ENCODE assay signal across 18 cellular contexts in the genomic region with DNA sequence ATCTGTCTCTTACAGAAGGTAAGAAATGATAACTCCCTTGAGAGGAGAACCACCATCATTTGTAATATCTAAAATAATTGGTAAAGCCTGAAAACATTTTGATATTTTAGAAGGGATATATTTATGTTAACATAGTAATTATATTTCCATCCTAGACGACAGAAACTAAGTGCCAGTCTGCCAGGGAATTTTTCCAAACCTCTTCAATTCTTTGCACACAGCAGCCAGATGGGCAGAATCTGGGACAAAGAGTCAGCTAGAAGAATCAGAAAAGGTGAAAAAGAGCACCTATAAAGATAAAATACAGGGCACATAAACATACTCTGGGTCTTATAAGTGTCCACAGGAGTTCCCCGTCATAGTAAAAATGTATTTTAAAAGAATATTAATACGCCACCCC.
DNase-seq lines count a peak whose midpoint lies in the region; ATAC-seq and TF ChIP-seq lines count a peak whose summit lies in the region.
"Had no signal": no experiment of that assay in that cellular context is flagged by ENCODE, and none has a peak within 500 bp of the region (broad histone marks: within the 10 kb centered on the region; RNA-seq: fewer than 3 reads in every experiment).

No MANE protein-coding gene starts in this region.

- no peak overlapping the region for H3K18ac ChIP-seq in IMR-90 (ENCODE audit: low read depth, low read length)

- H3K4ac ChIP-seq in IMR-90 (ENCODE audit: low read depth, low read length) = no peak overlapping the region

- H3K4me2 ChIP-seq in IMR-90 (ENCODE audit: low read depth, low read length) (no peak overlapping the region), mammary epithelial cell (ENCODE audit: insufficient read depth, low read depth, low read length) (no peak overlapping the region), osteoblast (ENCODE audit: insufficient read depth, low read length) (peak overlapping the region; percentile 86)

- H3K4me3 ChIP-seq in IMR-90 (ENCODE audit: insufficient read depth, low read depth, low read length) (no peak overlapping the region), mammary epithelial cell (replicated peaks in 1 of 3; ENCODE audit: insufficient read depth in 1 of 3, low read depth in 2 of 3, low read length in 3 of 3) (no peak overlapping the region), osteoblast (ENCODE audit: insufficient read depth, low read length) (no peak overlapping the region), body of pancreas (no peak overlapping the region)
- H3K4me3 ChIP-seq: pancreas, uterus had no signal

- no peak overlapping the region for H2BK5ac ChIP-seq in IMR-90 (ENCODE audit: low read depth, low read length, poor library complexity, severe bottlenecking)

- dilution Hi-C loops in IMR-90 (cut with HindIII; ENCODE audit: low sequenced_read_pairs, unreplicated experiment) (no loop called here), mammary epithelial cell (cut with HindIII; ENCODE audit: low sequenced_read_pairs) (no loop called here)

- H3K9me3 ChIP-seq in IMR-90 (ENCODE audit: control insufficient read depth, insufficient read depth, low read length) (no peaks in the 10 kb centered on the region), mammary epithelial cell (replicated peaks; ENCODE audit: insufficient read depth, low read length) (no peaks in the 10 kb centered on the region), osteoblast (ENCODE audit: low read depth, low read length) (no peaks in the 10 kb centered on the region), body of pancreas (no peaks in the 10 kb centered on the region)
- H3K9me3 ChIP-seq: esophagus muscularis mucosa, pancreas, thoracic aorta, uterus had no signal

- no peaks in the 10 kb centered on the region; the same call in 1 of the 2 replicates for H3K4me1 ChIP-seq in IMR-90 (ENCODE audit: control insufficient read depth, insufficient read depth, low read length)
- peaks cover 8% of the 10 kb centered on the region for H3K4me1 ChIP-seq in mammary epithelial cell (ENCODE audit: insufficient read depth, low read length)
- H3K4me1 ChIP-seq in osteoblast (ENCODE audit: insufficient read depth, low read length) = peaks cover 20% of the 10 kb centered on the region
- H3K4me1 ChIP-seq in body of pancreas = peaks cover 6% of the 10 kb centered on the region
- H3K4me1 ChIP-seq: pancreas, uterus had no signal

- H3K27me3 ChIP-seq in IMR-90 (ENCODE audit: control insufficient read depth, insufficient read depth, low read length) = no peaks in the 10 kb centered on the region
- H3K27me3 ChIP-seq in mammary epithelial cell (ENCODE audit: insufficient read depth, low read length) = no peaks in the 10 kb centered on the region
- no peaks in the 10 kb centered on the region for H3K27me3 ChIP-seq in osteoblast (ENCODE audit: insufficient read depth, low read length)
- H3K27me3 ChIP-seq in body of pancreas = no peaks in the 10 kb centered on the region
- H3K27me3 ChIP-seq: esophagus muscularis mucosa, pancreas, uterus had no signal

- H3K36me3 ChIP-seq in IMR-90 (ENCODE audit: control insufficient read depth, insufficient read depth, low read length) (no peaks in the 10 kb centered on the region), mammary epithelial cell (ENCODE audit: insufficient read depth, low read length) (no peaks in the 10 kb centered on the region), osteoblast (ENCODE audit: insufficient read depth, low read length) (no peaks in the 10 kb centered on the region), body of pancreas (replicated peaks in 1 of 2; ENCODE audit: insufficient read depth in 1 of 2, low read depth in 2 of 2) (no peaks in the 10 kb centered on the region)
- H3K36me3 ChIP-seq: esophagus muscularis mucosa, pancreas, thoracic aorta, uterus had no signal

- DNase-seq in IMR-90 (no peak), NCI-H446 (lab: John Stamatoyannopoulos, UW) (peak; percentile 30 to 68), mammary epithelial cell (no peak), osteoblast (ENCODE audit: insufficient read length, low spot score, missing footprints) (peak; percentile 27), body of pancreas (no peak), NCI-H1048 (lab: John Stamatoyannopoulos, UW) (no peak)
- DNase-seq: activated CD8-positive, alpha-beta T cell treated with anti-CD3 and anti-CD28 coated beads for 36 hours; endodermal cell; Kasumi-1; MV-4-11; NCI-H1930; nephron progenitor cell; pancreas; stimulated activated naive CD4-positive, alpha-beta T cell; uterus had no signal

- no peak overlapping the region for H2BK20ac ChIP-seq in IMR-90 (ENCODE audit: low read depth, low read length)

- H4K5ac ChIP-seq in IMR-90 (ENCODE audit: low read depth, low read length) = 0 out of 2 replicates have a peak overlapping the region, but pooled peaks have one; percentile 42

- no peaks in the 10 kb centered on the region for H3K9me1 ChIP-seq in IMR-90 (ENCODE audit: insufficient read depth, low read length)

- no peak overlapping the region for H2AK9ac ChIP-seq in IMR-90 (replicated peaks; ENCODE audit: low read depth, low read length, poor library complexity)

- H2BK15ac ChIP-seq in IMR-90 (ENCODE audit: low read depth, low read length) = no peak overlapping the region

- CTCF ChIA-PET in IMR-90 (lab: Yijun Ruan, JAX) (no interaction called here), mammary epithelial cell (lab: Charles Lee; ENCODE audit: low non-redundant PET) (no interaction called here)

- no TSS peak for BruUV-seq in IMR-90 (replicated peaks; lab: Mats Ljungman, UMichigan)
- no TSS peak for BruUV-seq in mammary epithelial cell (replicated peaks; lab: Mats Ljungman, UMichigan)

- no peak for TF ChIP-seq RAD21 in IMR-90 (IDR thresholded peaks at IDR 0.05; ENCODE audit: low read length)

- H4K20me1 ChIP-seq in IMR-90 (ENCODE audit: insufficient read depth, low read length) (no peaks in the 10 kb centered on the region), mammary epithelial cell (ENCODE audit: insufficient read depth, low read length) (no peaks in the 10 kb centered on the region), osteoblast (ENCODE audit: insufficient read depth, low read length) (no peaks in the 10 kb centered on the region)

- no peak overlapping the region for H2BK120ac ChIP-seq in IMR-90 (ENCODE audit: low read depth, low read length)

- no peaks in the 10 kb centered on the region for H3K79me1 ChIP-seq in IMR-90 (ENCODE audit: low read depth in 1 of 2, low read length in 2 of 2)

- no CpG with 5 or more reads among the region's 3 CpGs for WGBS in IMR-90 (ENCODE audit: extremely low coverage in 2 of 2, insufficient read length in 1 of 2), 2 experiments
- WGBS in mammary epithelial cell (ENCODE audit: low coverage, missing lambda C conversion rate) = 58% methylated on average over 3 of the region's 3 CpGs
- 66 to 69% methylated on average over 3 of the region's 3 CpGs for WGBS in body of pancreas, 2 donors

- H3K79me2 ChIP-seq in mammary epithelial cell (ENCODE audit: insufficient read depth, low read length) (no peaks in the 10 kb centered on the region), osteoblast (ENCODE audit: insufficient read depth, low read length) (no peaks in the 10 kb centered on the region)

- in situ Hi-C loops in IMR-90 (cut with MboI; ENCODE audit: low sequenced_read_pairs) (no loop called here), mammary epithelial cell (cut with MboI; ENCODE audit: low sequenced_read_pairs in 2 of 2) (no loop called here)

- no peak overlapping the region for H4K91ac ChIP-seq in IMR-90 (ENCODE audit: insufficient read depth, low read depth, low read length)

- H3K9ac ChIP-seq in IMR-90 (ENCODE audit: low read depth, low read length) (no peak overlapping the region), mammary epithelial cell (ENCODE audit: insufficient read depth, low read length) (no peak overlapping the region)

- ATAC-seq in IMR-90 (ENCODE audit: low read depth) = no peak
- no peak for ATAC-seq in body of pancreas
- ATAC-seq in HG03135 (IDR thresholded peaks at IDR 0.05; ENCODE audit: unreplicated experiment) = no peak
- ATAC-seq: activated CD8-positive, alpha-beta T cell treated with anti-CD3 and anti-CD28 coated beads for 36 hours had no signal

- H2AFZ ChIP-seq in IMR-90 (replicated peaks; ENCODE audit: low read length, poor library complexity) = no peak overlapping the region
- H2AFZ ChIP-seq in mammary epithelial cell (ENCODE audit: low read depth, low read length) = peak overlapping the region; percentile 32
- H2AFZ ChIP-seq in osteoblast (ENCODE audit: low read length) = peak overlapping the region; percentile 91

- POLR2A ChIA-PET in IMR-90 (lab: Charles Lee; ENCODE audit: unreplicated experiment) = no interaction called here

- TF ChIP-seq CTCF in IMR-90 (conservative IDR thresholded peaks at IDR 0.05; ENCODE audit: low read depth, low read length) (no peak), mammary epithelial cell (conservative IDR thresholded peaks at IDR 0.05 in 1 of 2, IDR thresholded peaks at IDR 0.05 in 1 of 2; ENCODE audit: extremely low read depth in 1 of 2, insufficient read depth in 1 of 2, low read depth in 1 of 2, low read length in 2 of 2) (no peak), osteoblast (IDR thresholded peaks at IDR 0.05; ENCODE audit: extremely low read depth, low read depth, low read length) (no peak), body of pancreas (IDR thresholded peaks at IDR 0.05) (no peak)

- no peak for TF ChIP-seq POLR2A in IMR-90 (IDR thresholded peaks at IDR 0.05; ENCODE audit: low read depth, low read length)
- no peak for TF ChIP-seq POLR2A in body of pancreas (IDR thresholded peaks at IDR 0.05)

- H3K14ac ChIP-seq in IMR-90 (replicated peaks; ENCODE audit: low read depth, low read length) = no peak overlapping the region

- H3K56ac ChIP-seq in IMR-90 (ENCODE audit: extremely low read depth, insufficient read depth, low read length) = no peak overlapping the region

- peak overlapping the region in 1 of 2 experiments; percentile 17; a peak in 2 of 4 replicates for H4K8ac ChIP-seq in IMR-90 (ENCODE audit: low read depth in 2 of 2, low read length in 2 of 2)

- no peak overlapping the region for H3K23ac ChIP-seq in IMR-90 (ENCODE audit: low read depth, low read length)

- intact Hi-C loops in IMR-90 (cut with micrococcal nuclease) (loop anchor here (5.0 to 10.0 kb wide), 3 partner anchors 37 to 254 kb away; no protein-coding TSS in a partner anchor), mammary epithelial cell (cut with micrococcal nuclease) (no loop called here), body of pancreas (cut with DNase I) (no loop called here)

- H2AK5ac ChIP-seq in IMR-90 (ENCODE audit: low read depth, low read length) = no peak overlapping the region

- H3K27ac ChIP-seq in IMR-90 (ENCODE audit: insufficient read depth, low read length) = no peak overlapping the region
- no peak overlapping the region for H3K27ac ChIP-seq in mammary epithelial cell (ENCODE audit: insufficient read depth, low read depth, low read length)
- peak overlapping the region; percentile 75 for H3K27ac ChIP-seq in osteoblast (ENCODE audit: low read depth, low read length)
- no peak overlapping the region for H3K27ac ChIP-seq in body of pancreas
- H3K27ac ChIP-seq: pancreas had no signal

TF ChIP-seq in IMR-90, 13 proteins besides CTCF, POLR2A, EP300 and RAD21 (continues in another document):
- no peak for TF ChIP-seq FOS (IDR thresholded peaks at IDR 0.05; ENCODE audit: low read depth, low read length)
- no peak for TF ChIP-seq MXI1 (IDR thresholded peaks at IDR 0.05; ENCODE audit: borderline replicate concordance, low read depth, low read length)

Comparison
In these comparisons a context has a peak if more than half of its experiments do, and no peak if none do; other contexts are left out.
1. DNase-seq: peak in NCI-H446 (2 of 2) and osteoblast (single experiment); none in IMR-90 (single experiment), mammary epithelial cell (single experiment), body of pancreas (0 of 4) and NCI-H1048 (single experiment).